In the genomic region with DNA sequence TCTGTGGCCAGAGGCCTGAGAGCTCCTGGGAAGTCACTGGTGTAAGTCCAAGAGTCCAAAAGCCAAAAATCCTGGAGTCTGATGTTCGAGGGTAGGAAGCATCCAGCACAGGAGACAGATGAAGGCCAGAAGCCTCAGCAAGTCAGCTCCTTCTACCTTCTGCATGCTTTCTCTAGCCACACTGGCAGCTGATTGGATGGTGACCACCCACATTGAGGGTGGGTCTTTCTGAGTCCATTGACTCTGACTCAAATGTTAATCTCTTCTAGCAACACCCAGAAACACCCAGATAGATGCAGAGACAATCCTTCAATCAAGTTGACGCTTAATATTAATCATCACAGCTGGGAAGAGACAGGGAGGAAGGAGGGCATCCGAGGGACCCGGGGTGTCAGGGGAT, we compare ENCODE assay signal across 21 cellular contexts.
A peak's percentile ranks its signal among the peaks of the same experiment; 100 is the strongest.
DNase-seq lines count a peak whose midpoint lies in the region; ATAC-seq and TF ChIP-seq lines count a peak whose summit lies in the region.
"Had no signal": no experiment of that assay in that cellular context is flagged by ENCODE, and none has a peak within 500 bp of the region (broad histone marks: within the 10 kb centered on the region; RNA-seq: fewer than 3 reads in every experiment).

No MANE protein-coding gene starts in this region.

- H3K27me3 Mint-ChIP-seq in activated naive CD4-positive, alpha-beta T cell treated with anti-CD3 and anti-CD28 coated beads, Interleukin-2, amount 10 ng/mL, durations not matched to agents 7 days and 5 days, result no peaks in the 10 kb centered on the region

- ATAC-seq in Right ventricle myocardium inferior, result no peak
- no peak for ATAC-seq in heart right ventricle
- ATAC-seq in GM18873 (IDR thresholded peaks at IDR 0.05; ENCODE audit: low FRiP score, unreplicated experiment), result no peak
- ATAC-seq: A549 had no signal

- H3K36me3 ChIP-seq in heart right ventricle, result no peaks in the 10 kb centered on the region
- no peaks in the 10 kb centered on the region for H3K36me3 ChIP-seq in esophagus muscularis mucosa
- no peaks in the 10 kb centered on the region for H3K36me3 ChIP-seq in neuronal stem cell (replicated peaks in 1 of 2; ENCODE audit: control insufficient read depth in 2 of 2, insufficient read depth in 2 of 2, low read length in 2 of 2)
- H3K36me3 ChIP-seq: BE2C; BLaER1 treated with 17β-estradiol and CSF1 and Interleukin-3, amounts not matched to agents 10 nM and 100 nM; HAP-1 had no signal

- no peak overlapping the region for H3K23ac ChIP-seq in neuronal stem cell (ENCODE audit: low read depth, low read length, poor library complexity)

- no peak overlapping the region for H2BK15ac ChIP-seq in neuronal stem cell (ENCODE audit: low read length)

- H3K4me3 ChIP-seq in heart right ventricle (no peak overlapping the region), esophagus muscularis mucosa (no peak overlapping the region), neuronal stem cell (ENCODE audit: low read length in 2 of 2) (no peak overlapping the region)
- H3K4me3 ChIP-seq: A549; BLaER1 treated with 17β-estradiol and CSF1 and Interleukin-3, amounts not matched to agents 10 nM and 100 nM; HAP-1 had no signal

- H3K27ac Mint-ChIP-seq in activated naive CD4-positive, alpha-beta T cell treated with anti-CD3 and anti-CD28 coated beads, Interleukin-2, amount 10 ng/mL, durations not matched to agents 7 days and 5 days, result no peak overlapping the region
- H3K27ac Mint-ChIP-seq: CD14-positive monocyte; CD4-positive, alpha-beta T cell; CD8-positive, alpha-beta memory T cell; HFFc6 had no signal

- H2BK5ac ChIP-seq in neuronal stem cell (ENCODE audit: low read length), result no peak overlapping the region

- H2BK12ac ChIP-seq in neuronal stem cell (ENCODE audit: low read length), result no peak overlapping the region

- DNase-seq in Right ventricle myocardium inferior (ENCODE audit: missing footprints) (peak; percentile 39), heart right ventricle (no peak), esophagus muscularis mucosa (ENCODE audit: extremely low spot score) (peak; percentile 66), neuronal stem cell (ENCODE audit: low spot score) (peak; percentile 12)
- DNase-seq in activated naive CD4-positive, alpha-beta T cell treated with anti-CD3 and anti-CD28 coated beads, Interleukin-2, amount 10 ng/mL, durations not matched to agents 7 days and 5 days, result no peak
- DNase-seq: 8988T; ACHN; AML-193; BE2C; CD4-positive, alpha-beta T cell; CD8-positive, alpha-beta memory T cell; DMS 273 treated with DMSO at 0.1 percent for 48 hours; DMS79; GF-D8; GOT3; HFFc6 had no signal

- H4K8ac ChIP-seq in neuronal stem cell (ENCODE audit: low read depth, low read length), result no peak overlapping the region

- H4K91ac ChIP-seq in neuronal stem cell (ENCODE audit: low read depth, low read length, poor library complexity), result no peak overlapping the region

- H3K36me3 Mint-ChIP-seq in activated naive CD4-positive, alpha-beta T cell treated with anti-CD3 and anti-CD28 coated beads, Interleukin-2, amount 10 ng/mL, durations not matched to agents 7 days and 5 days, result no peaks in the 10 kb centered on the region
- H3K36me3 Mint-ChIP-seq: CD14-positive monocyte; CD8-positive, alpha-beta memory T cell had no signal

- H3K4me1 ChIP-seq in heart right ventricle (peaks cover 0 to 4% (median 0%) of the 10 kb centered on the region in 9 donors), esophagus muscularis mucosa (no peaks in the 10 kb centered on the region), neuronal stem cell (ENCODE audit: control insufficient read depth in 2 of 2, insufficient read depth in 1 of 2, low read depth in 1 of 2, low read length in 2 of 2) (peaks cover 0 to 6% of the 10 kb centered on the region in 2 donors)
- H3K4me1 ChIP-seq: A549; BE2C; BLaER1 treated with 17β-estradiol and CSF1 and Interleukin-3, amounts not matched to agents 10 nM and 100 nM; HAP-1 had no signal

- H3K27ac ChIP-seq in heart right ventricle (no peak overlapping the region), esophagus muscularis mucosa (replicated peaks in 1 of 4) (no peak overlapping the region), neuronal stem cell (replicated peaks; ENCODE audit: low read length) (no peak overlapping the region)
- H3K27ac ChIP-seq: A549; BLaER1 treated with 17β-estradiol and CSF1 and Interleukin-3, amounts not matched to agents 10 nM and 100 nM had no signal

- no peak for TF ChIP-seq POLR2A in esophagus muscularis mucosa (IDR thresholded peaks at IDR 0.05; ENCODE audit: low read depth)

- no peaks in the 10 kb centered on the region for H3K79me1 ChIP-seq in neuronal stem cell (ENCODE audit: low read depth, low read length)

- no peak overlapping the region for H3K9ac ChIP-seq in neuronal stem cell (ENCODE audit: low read depth, low read length, poor library complexity)
- H3K9ac ChIP-seq: BLaER1 treated with 17β-estradiol and CSF1 and Interleukin-3, amounts not matched to agents 10 nM and 100 nM had no signal

- no peak overlapping the region for H2BK120ac ChIP-seq in neuronal stem cell (ENCODE audit: low read depth, low read length)

- no peaks in the 10 kb centered on the region for H3K9me3 Mint-ChIP-seq in activated naive CD4-positive, alpha-beta T cell treated with anti-CD3 and anti-CD28 coated beads, Interleukin-2, amount 10 ng/mL, durations not matched to agents 7 days and 5 days

- CTCF ChIA-PET in activated naive CD4-positive, alpha-beta T cell treated with anti-CD3 and anti-CD28 coated beads, Interleukin-2, amount 10 ng/mL, durations not matched to agents 7 days and 5 days (lab: Charles Lee), result no interaction called here

- no peak overlapping the region for H3K4me3 Mint-ChIP-seq in activated naive CD4-positive, alpha-beta T cell treated with anti-CD3 and anti-CD28 coated beads, Interleukin-2, amount 10 ng/mL, durations not matched to agents 7 days and 5 days
- H3K4me3 Mint-ChIP-seq: CD14-positive monocyte; CD4-positive, alpha-beta T cell; CD8-positive, alpha-beta memory T cell; HFFc6 had no signal

- WGBS in heart right ventricle, 2 donors, result 59 to 72% methylated on average over 4 of the region's 4 CpGs
- 55% methylated on average over 4 of the region's 4 CpGs for WGBS in esophagus muscularis mucosa
- no CpG with 5 or more reads among the region's 4 CpGs for WGBS in neuronal stem cell (ENCODE audit: extremely low coverage in 2 of 2, insufficient read length in 2 of 2, insufficient replicate concordance in 1 of 2), 2 donors

- no peak overlapping the region for H3K4ac ChIP-seq in neuronal stem cell (ENCODE audit: low read length)

- peaks cover 0 to 13% (median 0%) of the 10 kb centered on the region in 11 donors for H3K9me3 ChIP-seq in heart right ventricle
- H3K9me3 ChIP-seq in esophagus muscularis mucosa, result peaks cover 0 to 8% (median 3%) of the 10 kb centered on the region in 4 donors
- H3K9me3 ChIP-seq in neuronal stem cell (replicated peaks in 1 of 2; ENCODE audit: control insufficient read depth in 2 of 2, insufficient read depth in 1 of 2, low read depth in 1 of 2, low read length in 2 of 2), result no peaks in the 10 kb centered on the region
- H3K9me3 ChIP-seq: A549, BE2C, HAP-1 had no signal

- H3K27me3 ChIP-seq in heart right ventricle (peaks cover 0 to 12% (median 0%) of the 10 kb centered on the region in 7 donors), esophagus muscularis mucosa (no peaks in the 10 kb centered on the region), neuronal stem cell (ENCODE audit: control insufficient read depth in 3 of 3, insufficient read depth in 3 of 3, low read depth in 1 of 3, low read length in 3 of 3) (peaks cover 0 to 4% (median 0%) of the 10 kb centered on the region in 3 experiments)
- H3K27me3 ChIP-seq: BLaER1 treated with 17β-estradiol and CSF1 and Interleukin-3, amounts not matched to agents 10 nM and 100 nM had no signal

- H3K14ac ChIP-seq in neuronal stem cell (ENCODE audit: low read length), result no peak overlapping the region

- H2AFZ ChIP-seq in neuronal stem cell (ENCODE audit: low read length), result no peak overlapping the region

- no peak overlapping the region for H3K18ac ChIP-seq in neuronal stem cell (ENCODE audit: low read length)

- TF ChIP-seq CTCF in heart right ventricle (IDR thresholded peaks at IDR 0.05) (no peak), esophagus muscularis mucosa (IDR thresholded peaks at IDR 0.05) (no peak)

- no peak overlapping the region for H3K4me2 ChIP-seq in neuronal stem cell (ENCODE audit: insufficient read depth, low read length, poor library complexity, severe bottlenecking)
- H3K4me2 ChIP-seq: A549; BLaER1 treated with 17β-estradiol and CSF1 and Interleukin-3, amounts not matched to agents 10 nM and 100 nM had no signal

- no peak for TF ChIP-seq EP300 in esophagus muscularis mucosa (IDR thresholded peaks at IDR 0.05)

- H2AK5ac ChIP-seq in neuronal stem cell (ENCODE audit: low read depth, low read length), result no peak overlapping the region

- intact Hi-C loops in Right ventricle myocardium inferior (cut with DNase I), result no loop called here
- intact Hi-C loops in heart right ventricle (cut with DNase I), result no loop called here
- intact Hi-C loops in esophagus muscularis mucosa (cut with DNase I), result no loop called here

- no peaks in the 10 kb centered on the region for H3K4me1 Mint-ChIP-seq in activated naive CD4-positive, alpha-beta T cell treated with anti-CD3 and anti-CD28 coated beads, Interleukin-2, amount 10 ng/mL, durations not matched to agents 7 days and 5 days
- H3K4me1 Mint-ChIP-seq: CD14-positive monocyte; CD8-positive, alpha-beta memory T cell had no signal

Comparison
In these comparisons a context has a peak if more than half of its experiments do, and no peak if none do; other contexts are left out.
1. DNase-seq: peak in Right ventricle myocardium inferior (single experiment), esophagus muscularis mucosa (single experiment) and neuronal stem cell (single experiment); none in heart right ventricle (0 of 2) and activated naive CD4-positive, alpha-beta T cell treated with anti-CD3 and anti-CD28 coated beads, Interleukin-2, amount 10 ng/mL, durations not matched to agents 7 days and 5 days (single experiment).